Comparison of ENCODE assay signal across 8 cellular contexts in genomic region chr6:170554888-170555137, GRCh38. TPM values are rescaled to one million over a fixed set of nuclear protein-coding genes. Genes with fewer than 3 reads are reported as not detected.
A peak's percentile ranks its signal among the peaks of the same experiment; 100 is the strongest.
DNase-seq lines count a peak whose midpoint lies in the region; ATAC-seq and TF ChIP-seq lines count a peak whose summit lies in the region.

No MANE protein-coding gene starts in this region.

- no peaks in the 10 kb centered on the region for H3K9me3 Mint-ChIP-seq in mesothelial cell of epicardium

- peaks cover 9% of the 10 kb centered on the region for H3K36me3 Mint-ChIP-seq in mesothelial cell of epicardium

- peak overlapping the region; percentile 90 for H3K9ac ChIP-seq in HUES6 (ENCODE audit: low read length)

- H3K27ac ChIP-seq in HUES6 (ENCODE audit: low read depth, low read length) (0 out of 2 replicates have a peak overlapping the region, but pooled peaks have one; percentile 66), brain microvascular endothelial cell (peak overlapping the region; percentile 100), lower lobe of right lung (peak overlapping the region; percentile 95), tibial artery (peak overlapping the region; percentile 91 to 96)

- H3K27me3 ChIP-seq in HUES6 (ENCODE audit: control insufficient read depth, insufficient read depth, low read length), result no peaks in the 10 kb centered on the region
- H3K27me3 ChIP-seq in brain microvascular endothelial cell (replicated peaks), result no peaks in the 10 kb centered on the region
- H3K27me3 ChIP-seq in lower lobe of right lung (ENCODE audit: low read depth), result no peaks in the 10 kb centered on the region
- no peaks in the 10 kb centered on the region for H3K27me3 ChIP-seq in tibial artery

- H3K4me1 Mint-ChIP-seq in mesothelial cell of epicardium, result peaks cover 12% of the 10 kb centered on the region

- intact Hi-C loops in lower lobe of right lung (cut with DNase I), result no loop called here
- intact Hi-C loops in tibial artery (cut with DNase I; ENCODE audit: low total_unique reads), result loop anchor here (10.0 kb wide), 1 partner anchor 830 kb away; the partner anchor contains the start of gene PHF10

- no peak overlapping the region for H3K4me3 Mint-ChIP-seq in mesothelial cell of epicardium

- ATAC-seq in lower lobe of right lung (no peak), GM19455 (IDR thresholded peaks at IDR 0.05; ENCODE audit: unreplicated experiment) (no peak)

- no peak for TF ChIP-seq CTCF in brain microvascular endothelial cell (IDR thresholded peaks at IDR 0.05; ENCODE audit: low read depth, low read length, missing control alignments)
- TF ChIP-seq CTCF in lower lobe of right lung (IDR thresholded peaks at IDR 0.05), result no peak
- no peak for TF ChIP-seq CTCF in tibial artery (IDR thresholded peaks at IDR 0.05)
- no peak for TF ChIP-seq CTCF in mesothelial cell of epicardium (IDR thresholded peaks at IDR 0.05; ENCODE audit: unreplicated experiment)

- no peaks in the 10 kb centered on the region for H3K27me3 Mint-ChIP-seq in mesothelial cell of epicardium (ENCODE audit: low read depth)

- no peak overlapping the region for H3K27ac Mint-ChIP-seq in mesothelial cell of epicardium

- in situ Hi-C loops in brain microvascular endothelial cell (cut with HindIII; ENCODE audit: low pct_ligation_motif_present, low sequenced_read_pairs), result no loop called here

- H3K4me1 ChIP-seq in HUES6 (ENCODE audit: control insufficient read depth, insufficient read depth, low read length) (peaks cover 16% of the 10 kb centered on the region), lower lobe of right lung (peaks cover 44% of the 10 kb centered on the region), tibial artery (peaks cover 0 to 42% (median 36%) of the 10 kb centered on the region in 4 donors)

- peak overlapping the region; percentile 91 for H3K4me3 ChIP-seq in HUES6 (ENCODE audit: low read depth, low read length)
- peak overlapping the region; percentile 99 for H3K4me3 ChIP-seq in brain microvascular endothelial cell (ENCODE audit: low read depth, low read length)
- H3K4me3 ChIP-seq in lower lobe of right lung, result peak overlapping the region; percentile 92
- peak overlapping the region; percentile 94 to 96 for H3K4me3 ChIP-seq in tibial artery

- no peak for DNase-seq in brain microvascular endothelial cell
- DNase-seq in lower lobe of right lung, result no peak
- no peak for DNase-seq in tibial artery
- no peak for DNase-seq in mesothelial cell of epicardium (ENCODE audit: low spot score in 2 of 2, unreplicated experiment in 2 of 2)
- no peak for DNase-seq in NCI-H2227 treated with DMSO at 0.1 percent for 48 hours (lab: John Stamatoyannopoulos, UW)
- no peak for DNase-seq in NCI-H187 (lab: John Stamatoyannopoulos, UW)

- H3K9me3 ChIP-seq in HUES6 (ENCODE audit: control insufficient read depth, insufficient read depth, low read depth, low read length), result no peaks in the 10 kb centered on the region
- no peaks in the 10 kb centered on the region for H3K9me3 ChIP-seq in lower lobe of right lung
- H3K9me3 ChIP-seq in tibial artery, result no peaks in the 10 kb centered on the region

- H3K36me3 ChIP-seq in HUES6 (ENCODE audit: control insufficient read depth, insufficient read depth, low read length) (peaks cover 24% of the 10 kb centered on the region), brain microvascular endothelial cell (replicated peaks) (peaks cover 18% of the 10 kb centered on the region), lower lobe of right lung (peaks cover 39% of the 10 kb centered on the region), tibial artery (peaks cover 0 to 29% (median 0%) of the 10 kb centered on the region in 3 donors)

RNA-seq across cellular contexts. Expression of gene TBP, which starts 0.6 kb away (rescaled TPM):
- total RNA-seq in lower lobe of right lung, result 12.7 TPM
- 20.9 to 24.1 TPM (median 23.5 TPM) in 3 replicates for total RNA-seq in mesothelial cell of epicardium

RNA-seq across cellular contexts. Expression of gene PSMB1, which starts 1.7 kb away (rescaled TPM):
- total RNA-seq in lower lobe of right lung, result 117 TPM
- 137 to 142 TPM (median 140 TPM) in 3 replicates for total RNA-seq in mesothelial cell of epicardium

RNA-seq across cellular contexts. Expression of gene PDCD2, which starts 29.6 kb away (rescaled TPM):
- total RNA-seq in lower lobe of right lung (48.9 TPM), mesothelial cell of epicardium (55.8 to 64.8 TPM (median 63.4 TPM) in 3 replicates)
